Comparison of ENCODE assay signal across 34 cellular contexts in genomic region chr6:12943549-12943948, GRCh38.
"Had no signal": no experiment of that assay in that cellular context is flagged by ENCODE, and none has a peak within 500 bp of the region (broad histone marks: within the 10 kb centered on the region; RNA-seq: fewer than 3 reads in every experiment).

No MANE protein-coding gene starts in this region.

- H3K4me2 ChIP-seq: KMS-11 had no signal

- H3K9ac ChIP-seq: KMS-11 had no signal

- DNase-seq: Karpas-422, MG63, MM.1S, MV-4-11, NCI-H1048, NCI-H1092, NCI-H1092 treated with DMSO at 0.1 percent for 48 hours, NCI-H1105, NCI-H1105 treated with DMSO at 0.1 percent for 48 hours, NCI-H1417 treated with DMSO at 0.1 percent for 48 hours, NCI-H1436, NCI-H1436 treated with DMSO at 0.1 percent for 48 hours, NCI-H146, NCI-H1694, NCI-H1694 treated with DMSO at 0.1 percent for 48 hours, NCI-H187, NCI-H187 treated with DMSO at 0.1 percent for 48 hours, NCI-H1930, NCI-H2029, NCI-H2029 treated with DMSO at 0.1 percent for 48 hours, NCI-H2081, NCI-H2081 treated with DMSO at 0.1 percent for 48 hours, NCI-H2107, NCI-H2171, NCI-H2171 treated with DMSO at 0.1 percent for 48 hours, NCI-H2227 treated with DMSO at 0.1 percent for 48 hours, NCI-H226, NCI-H345, NCI-H446, NCI-H446 treated with DMSO at 0.1 percent for 48 hours, NCI-H510A, NCI-H510A treated with DMSO at 0.1 percent for 48 hours, NCI-H524 had no signal

- H3K36me3 ChIP-seq: MG63 had no signal

- H3K27ac ChIP-seq: KMS-11 had no signal

- H3K9me3 ChIP-seq: MG63 had no signal

- H3K4me3 ChIP-seq: MG63 had no signal
